In the genomic region with DNA sequence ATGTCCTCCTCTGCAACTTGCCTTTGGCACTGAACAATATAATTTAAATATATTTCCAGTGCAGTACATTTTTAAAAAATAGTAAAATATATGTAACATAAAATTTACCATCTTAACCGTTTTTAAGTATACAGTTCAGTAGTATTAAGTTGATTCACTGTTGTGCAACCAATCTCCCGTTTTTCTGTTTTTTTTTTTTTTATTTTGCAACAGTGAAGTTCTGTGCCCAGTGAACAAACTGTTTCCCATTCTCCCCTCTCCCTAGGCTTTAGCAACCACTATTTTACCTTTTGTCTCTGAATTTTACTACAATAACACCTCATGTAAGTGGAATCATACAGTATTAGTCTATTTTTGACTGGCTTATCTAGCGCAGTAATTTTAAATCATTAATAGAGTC, we compare ENCODE assay signal across 34 cellular contexts. TPM values are rescaled to one million over a fixed set of nuclear protein-coding genes. Genes with fewer than 3 reads are reported as not detected.
"Had no signal": no experiment of that assay in that cellular context is flagged by ENCODE, and none has a peak within 500 bp of the region (broad histone marks: within the 10 kb centered on the region; RNA-seq: fewer than 3 reads in every experiment).

No MANE protein-coding gene starts in this region.

- H3K27ac ChIP-seq: esophagus muscularis mucosa, foreskin keratinocyte, gastroesophageal sphincter, heart left ventricle, hepatocyte, left lung, neural progenitor cell, prostate gland, right atrium auricular region, skin epidermis, spleen, thoracic aorta, tibial nerve, upper lobe of right lung, uterus had no signal

- H3K4me3 ChIP-seq: esophagus muscularis mucosa, gastroesophageal sphincter, heart left ventricle, hepatocyte, left lung, neural progenitor cell, prostate gland, right atrium auricular region, skin epidermis, spleen, thoracic aorta, tibial nerve, upper lobe of right lung, uterus had no signal

- H3K27me3 ChIP-seq: esophagus muscularis mucosa, foreskin keratinocyte, hepatocyte, left lung, neural progenitor cell, right atrium auricular region, spleen, tibial nerve, upper lobe of right lung, uterus had no signal

- DNase-seq: dermis blood vessel endothelial cell; effector memory CD4-positive, alpha-beta T cell; foreskin keratinocyte; heart left ventricle; kidney; left lung; mammary epithelial cell; mesendoderm; midbrain; naive thymus-derived CD4-positive, alpha-beta T cell; spleen; stimulated activated CD4-positive, alpha-beta T cell treated with anti-CD3 and anti-CD28 coated beads, Interleukin-4, amount 100 ng/mL, for 4 hours; stimulated activated naive CD8-positive, alpha-beta T cell treated with anti-CD3 and anti-CD28 coated beads, Interleukin-15, Interleukin-2, amounts not matched to agents 100 U/mL and 50 U/mL, for 24 hours; substantia nigra; upper lobe of right lung; uterus had no signal

- H3K9me3 Mint-ChIP-seq: nephron, neural progenitor cell had no signal

- FAIRE-seq: colon, endothelial cell of umbilical vein, kidney had no signal

- H3K4me3 Mint-ChIP-seq: naive thymus-derived CD4-positive, alpha-beta T cell; nephron; neural progenitor cell; stimulated activated memory B cell treated with anti-CD40 and anti-IgM and Interleukin-4, amounts not matched to agents 10 μg/mL and 1 μg/mL and 100 μg/mL, for 72 hours had no signal

- H3K4me1 ChIP-seq: esophagus muscularis mucosa, gastroesophageal sphincter, heart left ventricle, left lung, prostate gland, right atrium auricular region, tibial nerve, upper lobe of right lung, uterus had no signal

- H3K36me3 ChIP-seq: esophagus muscularis mucosa, gastroesophageal sphincter, heart left ventricle, left lung, neural progenitor cell, prostate gland, right atrium auricular region, thoracic aorta, upper lobe of right lung, uterus had no signal

- H3K4me1 Mint-ChIP-seq: naive thymus-derived CD4-positive, alpha-beta T cell; nephron; neural progenitor cell; stimulated activated memory B cell treated with anti-CD40 and anti-IgM and Interleukin-4, amounts not matched to agents 10 μg/mL and 1 μg/mL and 100 μg/mL, for 72 hours had no signal

- H3K9me3 ChIP-seq: esophagus muscularis mucosa, left lung, prostate gland, thoracic aorta, tibial nerve, upper lobe of right lung, uterus had no signal

- H3K36me3 Mint-ChIP-seq: naive thymus-derived CD4-positive, alpha-beta T cell; neural progenitor cell; stimulated activated memory B cell treated with anti-CD40 and anti-IgM and Interleukin-4, amounts not matched to agents 10 μg/mL and 1 μg/mL and 100 μg/mL, for 72 hours had no signal

- H3K27ac Mint-ChIP-seq: naive thymus-derived CD4-positive, alpha-beta T cell; nephron; neural progenitor cell; stimulated activated memory B cell treated with anti-CD40 and anti-IgM and Interleukin-4, amounts not matched to agents 10 μg/mL and 1 μg/mL and 100 μg/mL, for 72 hours had no signal

RNA-seq across cellular contexts. Expression of a gene that starts 13.8 kb away (rescaled TPM):
- polyA plus RNA-seq: endothelial cell of umbilical vein; naive thymus-derived CD4-positive, alpha-beta T cell had no signal

RNA-seq across cellular contexts. Expression of a gene that starts 49.1 kb away (rescaled TPM):
- total RNA-seq: dermis blood vessel endothelial cell; endothelial cell of umbilical vein; epithelial cell of proximal tubule; esophagus muscularis mucosa; foreskin keratinocyte; gastroesophageal sphincter; heart left ventricle; lower leg skin; mammary epithelial cell; mucosa of gallbladder; naive thymus-derived CD4-positive, alpha-beta T cell; osteoblast; right atrium auricular region; upper lobe of right lung had no signal
- polyA plus RNA-seq: endothelial cell of umbilical vein; fibroblast of lung; foreskin keratinocyte; hepatocyte; mammary epithelial cell; naive thymus-derived CD4-positive, alpha-beta T cell had no signal
